8 cellular contexts compared by ENCODE assay signal in the genomic region with DNA sequence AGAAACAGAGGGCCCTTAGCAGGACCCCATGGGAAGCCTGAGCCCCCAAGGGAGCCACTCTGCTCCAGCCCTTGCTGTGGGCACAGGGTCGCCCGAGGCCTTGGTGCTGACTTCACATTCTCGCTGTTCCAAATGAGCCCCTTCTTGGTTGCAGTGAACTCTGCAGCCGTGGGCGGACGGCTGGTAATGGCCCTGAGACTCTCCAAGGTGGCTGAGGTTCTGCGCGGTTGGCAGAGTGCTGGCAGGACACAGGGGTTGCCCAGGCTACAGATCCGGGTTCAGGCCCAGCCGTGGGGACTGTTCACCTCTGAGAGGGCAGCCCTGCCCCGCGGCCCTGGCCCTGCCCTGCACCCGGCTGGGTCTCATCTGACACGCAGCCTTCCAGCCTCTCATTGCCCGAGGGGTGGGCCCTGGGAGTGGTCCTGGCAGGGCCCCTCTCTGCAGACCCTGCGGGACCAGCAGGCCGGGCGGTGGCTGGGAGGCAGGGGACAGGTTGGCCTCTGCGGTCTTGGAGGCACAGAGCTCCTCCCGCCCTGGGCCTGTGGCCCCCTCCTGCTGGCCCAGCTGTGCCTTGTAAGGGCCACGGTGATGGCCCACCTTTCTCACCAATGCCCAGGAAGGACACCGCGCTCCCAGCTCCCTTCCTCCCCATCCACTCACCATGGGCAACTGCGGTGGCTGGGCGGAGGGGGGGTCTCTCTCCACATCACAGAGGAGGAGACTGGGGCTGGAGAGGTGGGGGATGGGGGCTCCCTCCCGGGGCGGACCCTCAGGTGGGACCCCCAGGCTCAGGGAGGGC. TPM values are rescaled to one million over a fixed set of nuclear protein-coding genes. Genes with fewer than 3 reads are reported as not detected.
DNase-seq lines count a peak whose midpoint lies in the region; TF ChIP-seq lines count a peak whose summit lies in the region.

No MANE protein-coding gene starts in this region.

- H3K4me1 ChIP-seq in smooth muscle cell (ENCODE audit: low read depth): peaks cover 5% of the 10 kb centered on the region

- no peak overlapping the region for H2AFZ ChIP-seq in smooth muscle cell (ENCODE audit: low read depth)

- H3K79me2 ChIP-seq in smooth muscle cell (ENCODE audit: low read depth): no peaks in the 10 kb centered on the region

- H3K4me3 ChIP-seq in dorsolateral prefrontal cortex (peak overlapping the region in 32 of 59 donors; percentile 22 to 64 (median 52)), smooth muscle cell (no peak overlapping the region)

- H3K27me3 ChIP-seq in dorsolateral prefrontal cortex (peaks cover 0 to 22% (median 4%) of the 10 kb centered on the region in 45 donors), smooth muscle cell (ENCODE audit: low read depth) (no peaks in the 10 kb centered on the region)

- DNase-seq in CMK (ENCODE audit: low read depth) (peak; percentile 89), NCI-H2081 (lab: John Stamatoyannopoulos, UW) (peak; percentile 89 to 93), dorsolateral prefrontal cortex (peak in 5 of 10 donors; percentile 8 to 41 (median 25)), smooth muscle cell (lab: John Stamatoyannopoulos, UW; ENCODE audit: unreplicated experiment) (no peak), COLO829 (ENCODE audit: low spot score) (no peak), NCI-H446 treated with DMSO at 0.1 percent for 48 hours (lab: John Stamatoyannopoulos, UW) (no peak), T-helper 9 cell (no peak)

- peak overlapping the region; percentile 90 for H3K4me2 ChIP-seq in smooth muscle cell

- no peak for TF ChIP-seq CTCF in dorsolateral prefrontal cortex (IDR thresholded peaks at IDR 0.05 in 54 of 56, conservative IDR thresholded peaks at IDR 0.05 in 2 of 56; ENCODE audit: low read depth in 1 of 56, partially characterized antibody in 56 of 56)
- TF ChIP-seq CTCF in smooth muscle cell (IDR thresholded peaks at IDR 0.05; ENCODE audit: borderline replicate concordance, insufficient read depth, poor library complexity, severe bottlenecking): no peak

- peak; percentile 26 for TF ChIP-seq POLR2A in GM19193 (IDR thresholded peaks at IDR 0.05; ENCODE audit: extremely low read depth, insufficient read depth, insufficient read length)

- no peaks in the 10 kb centered on the region for H3K9me3 ChIP-seq in smooth muscle cell (replicated peaks; ENCODE audit: low read depth)

- H3F3A ChIP-seq in smooth muscle cell (ENCODE audit: low read depth): peaks cover 2% of the 10 kb centered on the region

- peak overlapping the region; percentile 90 for H3K9ac ChIP-seq in smooth muscle cell (ENCODE audit: low read depth)

- H4K20me1 ChIP-seq in smooth muscle cell (ENCODE audit: low read depth): no peaks in the 10 kb centered on the region

- WGBS in smooth muscle cell (ENCODE audit: low lambda C conversion rate): 55% methylated on average over 23 of the region's 27 CpGs

- intact Hi-C loops in dorsolateral prefrontal cortex (cut with DNase I): no loop called here

- H3K27ac ChIP-seq in dorsolateral prefrontal cortex (no peak overlapping the region), smooth muscle cell (ENCODE audit: low read depth) (peak overlapping the region; percentile 74)

- no peaks in the 10 kb centered on the region for H3K36me3 ChIP-seq in smooth muscle cell (ENCODE audit: low read depth)

RNA-seq across cellular contexts. Expression of a gene that starts 51.6 kb away (rescaled TPM):
- total RNA-seq in dorsolateral prefrontal cortex (10 to 100 TPM in 2 of 120 experiments, 1 to 10 TPM in 117, under 1 TPM in 1; 0.75 to 14.2 (median 4.1) TPM), smooth muscle cell (14.4 and 23.4 TPM in 2 replicates)
- 18.2 and 20.8 TPM in 2 replicates for polyA plus RNA-seq in smooth muscle cell

Comparison
In these comparisons a context has a peak if more than half of its experiments do, and no peak if none do; other contexts are left out.
1. DNase-seq: peak in CMK (single experiment) and NCI-H2081 (2 of 2); none in smooth muscle cell (single experiment), COLO829 (single experiment), NCI-H446 treated with DMSO at 0.1 percent for 48 hours (single experiment) and T-helper 9 cell (single experiment).